Comparison of ENCODE assay signal across 13 cellular contexts in the genomic region with DNA sequence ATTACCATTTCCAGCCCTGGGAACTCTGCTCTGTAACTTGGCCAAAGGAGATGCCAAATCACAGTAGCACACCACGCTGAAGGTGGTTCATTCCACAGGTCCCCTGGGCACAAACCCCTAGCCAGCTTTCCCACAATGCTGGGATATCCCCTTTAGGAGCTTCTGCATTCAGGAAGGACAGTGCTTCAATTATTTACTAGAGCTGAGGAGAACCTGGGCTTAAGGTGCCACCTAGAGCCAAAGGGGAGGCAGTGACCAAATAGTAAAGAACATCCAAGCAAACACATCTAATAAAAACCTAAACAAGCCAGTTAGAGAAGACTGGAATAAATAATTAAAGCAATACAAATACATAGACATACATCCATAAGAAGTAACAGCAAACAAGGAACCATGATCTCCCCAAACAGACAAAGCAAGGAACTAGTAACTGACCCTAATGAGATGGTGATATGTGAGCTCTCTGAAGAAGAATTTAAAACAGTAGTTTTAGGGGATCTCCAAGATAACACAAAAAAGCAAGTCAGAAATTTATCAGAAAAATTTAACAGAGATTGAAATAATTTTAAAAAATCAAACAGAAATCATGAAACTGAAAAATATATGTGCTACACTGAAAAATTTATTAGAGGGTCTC. TPM values are rescaled to one million over a fixed set of nuclear protein-coding genes. Genes with fewer than 3 reads are reported as not detected.
A peak's percentile ranks its signal among the peaks of the same experiment; 100 is the strongest.
DNase-seq lines count a peak whose midpoint lies in the region; ATAC-seq, FAIRE-seq and TF ChIP-seq lines count a peak whose summit lies in the region.
"Had no signal": no experiment of that assay in that cellular context is flagged by ENCODE, and none has a peak within 500 bp of the region (broad histone marks: within the 10 kb centered on the region; RNA-seq: fewer than 3 reads in every experiment).

No MANE protein-coding gene starts in this region.

- peak; percentile 89 for ATAC-seq in GM23338
- no peak for ATAC-seq in stimulated activated naive B cell treated with anti-CD40 and anti-IgM and Interleukin-4, amounts not matched to agents 10 μg/mL and 1 μg/mL and 100 μg/mL, for 72 hours (replicated peaks)
- ATAC-seq in HG03439 (IDR thresholded peaks at IDR 0.05; ENCODE audit: unreplicated experiment), result no peak
- ATAC-seq: esophagus mucosa, left lung, psoas muscle had no signal

- in situ Hi-C loops in SK-MEL-5 (cut with HindIII; ENCODE audit: low pct_unique_long_range_greater_than_20kb, low sequenced_read_pairs), result no loop called here

- no peak overlapping the region for H3K27ac ChIP-seq in GM23338 (ENCODE audit: low read depth)
- H3K27ac ChIP-seq in keratinocyte (ENCODE audit: control insufficient read depth, insufficient read depth, low read length), result no peak overlapping the region
- H3K27ac ChIP-seq: left lung, psoas muscle had no signal

- no peak overlapping the region for H3K4me3 Mint-ChIP-seq in GM23338
- H3K4me3 Mint-ChIP-seq in stimulated activated naive B cell treated with anti-CD40 and anti-IgM and Interleukin-4, amounts not matched to agents 10 μg/mL and 1 μg/mL and 100 μg/mL, for 72 hours, result no peak overlapping the region
- H3K4me3 Mint-ChIP-seq: activated naive CD8-positive, alpha-beta T cell treated with anti-CD3 and anti-CD28 coated beads for 36 hours had no signal

- H4K20me1 ChIP-seq in GM23338 (replicated peaks; ENCODE audit: insufficient read depth) (no peaks in the 10 kb centered on the region), keratinocyte (ENCODE audit: control insufficient read depth, extremely low read depth, insufficient read depth, low read length) (no peaks in the 10 kb centered on the region)

- H3K79me2 ChIP-seq in GM23338 (replicated peaks; ENCODE audit: insufficient read depth), result no peaks in the 10 kb centered on the region
- no peaks in the 10 kb centered on the region for H3K79me2 ChIP-seq in keratinocyte (ENCODE audit: control insufficient read depth, insufficient read depth, low read length)

- no peaks in the 10 kb centered on the region for H3K9me1 ChIP-seq in keratinocyte (ENCODE audit: control insufficient read depth, extremely low read depth, insufficient read depth, low read length)

- peaks cover 10% of the 10 kb centered on the region for H3K4me1 Mint-ChIP-seq in GM23338
- no peaks in the 10 kb centered on the region for H3K4me1 Mint-ChIP-seq in stimulated activated naive B cell treated with anti-CD40 and anti-IgM and Interleukin-4, amounts not matched to agents 10 μg/mL and 1 μg/mL and 100 μg/mL, for 72 hours

- H3F3A ChIP-seq in GM23338 (replicated peaks; ENCODE audit: low read depth), result no peaks in the 10 kb centered on the region

- no peak for FAIRE-seq in keratinocyte (lab: Jason Lieb, UNC)

- no peaks in the 10 kb centered on the region for H3K36me3 Mint-ChIP-seq in GM23338 (ENCODE audit: low read depth)
- H3K36me3 Mint-ChIP-seq in stimulated activated naive B cell treated with anti-CD40 and anti-IgM and Interleukin-4, amounts not matched to agents 10 μg/mL and 1 μg/mL and 100 μg/mL, for 72 hours, result no peaks in the 10 kb centered on the region
- H3K36me3 Mint-ChIP-seq: activated naive CD8-positive, alpha-beta T cell treated with anti-CD3 and anti-CD28 coated beads for 36 hours had no signal

- no peaks in the 10 kb centered on the region for H3K27me3 Mint-ChIP-seq in GM23338 (ENCODE audit: insufficient read depth, low read depth, poor library complexity)
- peaks cover 18% of the 10 kb centered on the region in 2 donors for H3K27me3 Mint-ChIP-seq in stimulated activated naive B cell treated with anti-CD40 and anti-IgM and Interleukin-4, amounts not matched to agents 10 μg/mL and 1 μg/mL and 100 μg/mL, for 72 hours

- no peak overlapping the region for H3K9ac ChIP-seq in keratinocyte (ENCODE audit: control insufficient read depth, extremely low read depth, insufficient read depth, low read length)

- peaks cover 7% of the 10 kb centered on the region for H3K4me1 ChIP-seq in GM23338 (ENCODE audit: insufficient read depth)
- no peaks in the 10 kb centered on the region for H3K4me1 ChIP-seq in keratinocyte (ENCODE audit: control insufficient read depth, extremely low read depth, insufficient read depth, low read length)
- H3K4me1 ChIP-seq: left lung, psoas muscle had no signal

- H3K27me3 ChIP-seq in GM23338 (ENCODE audit: insufficient read depth) (no peaks in the 10 kb centered on the region), keratinocyte (ENCODE audit: control insufficient read depth, extremely low read depth, insufficient read depth, low read length) (no peaks in the 10 kb centered on the region)
- H3K27me3 ChIP-seq: left lung had no signal

- H3K9me3 ChIP-seq in keratinocyte (ENCODE audit: control insufficient read depth, low read depth, low read length), result no peaks in the 10 kb centered on the region

- dilution Hi-C loops in keratinocyte (cut with MboI; ENCODE audit: extremely low pct_ligation_motif_present, low sequenced_read_pairs), result no loop called here

- TF ChIP-seq CTCF in GM10266 (IDR thresholded peaks at IDR 0.05; ENCODE audit: control insufficient read depth, insufficient read depth, low read depth, missing control alignments) (peak; percentile 33), GM23338 (conservative IDR thresholded peaks at IDR 0.05; ENCODE audit: low read depth in 2 of 2) (peak; percentile 75 to 88), keratinocyte (optimal IDR thresholded peaks at IDR 0.05 in 1 of 3, IDR thresholded peaks at IDR 0.05 in 1 of 3, conservative IDR thresholded peaks at IDR 0.05 in 1 of 3; ENCODE audit: extremely low read depth in 1 of 3, insufficient read depth in 2 of 3, low read length in 3 of 3) (peak; percentile 34 to 55 (median 45))

- H3K36me3 ChIP-seq in GM23338 (ENCODE audit: insufficient read depth), result peaks cover 3% of the 10 kb centered on the region; the same call in 1 of the 2 replicates
- no peaks in the 10 kb centered on the region for H3K36me3 ChIP-seq in keratinocyte (ENCODE audit: control insufficient read depth in 2 of 2, extremely low read depth in 1 of 2, insufficient read depth in 2 of 2, low read length in 2 of 2)

- H3K9me3 Mint-ChIP-seq in GM23338, result no peaks in the 10 kb centered on the region
- H3K9me3 Mint-ChIP-seq in stimulated activated naive B cell treated with anti-CD40 and anti-IgM and Interleukin-4, amounts not matched to agents 10 μg/mL and 1 μg/mL and 100 μg/mL, for 72 hours, result peaks cover 10% of the 10 kb centered on the region in 2 donors

- H3K4me2 ChIP-seq in GM23338 (no peak overlapping the region), keratinocyte (ENCODE audit: control insufficient read depth, extremely low read depth, insufficient read depth, low read depth, low read length) (no peak overlapping the region)

- peak overlapping the region; percentile 64; the same call in 1 of the 2 replicates for H2AFZ ChIP-seq in GM23338
- H2AFZ ChIP-seq in keratinocyte (ENCODE audit: control insufficient read depth, low read length), result no peak overlapping the region

- H3K4me3 ChIP-seq in GM23338, result no peak overlapping the region
- no peak overlapping the region for H3K4me3 ChIP-seq in keratinocyte (ENCODE audit: control insufficient read depth in 2 of 3, extremely low read depth in 1 of 3, insufficient read depth in 2 of 3, low read depth in 1 of 3, low read length in 3 of 3)
- H3K4me3 ChIP-seq: left lung, psoas muscle had no signal

- no peak for DNase-seq in GM10266 (ENCODE audit: extremely low spot score)
- peak; percentile 75 for DNase-seq in GM23338 (ENCODE audit: low spot score)
- peak; percentile 53 for DNase-seq in SK-MEL-5 (ENCODE audit: low read depth, low spot score)
- DNase-seq in keratinocyte (ENCODE audit: low read depth, low spot score), result no peak
- DNase-seq in stimulated activated naive B cell treated with anti-CD40 and anti-IgM and Interleukin-4, amounts not matched to agents 10 μg/mL and 1 μg/mL and 100 μg/mL, for 72 hours, result no peak
- no peak for DNase-seq in activated CD4-positive, alpha-beta T cell treated with anti-CD3 and anti-CD28 coated beads, Interleukin-2, amount 50 U/mL, for 4 hours
- DNase-seq: activated CD4-positive, CD25-positive, alpha-beta regulatory T cell treated with anti-CD3 and anti-CD28 coated beads, Interleukin-2, amount 50 U/mL, for 72 hours; activated naive CD8-positive, alpha-beta T cell treated with anti-CD3 and anti-CD28 coated beads for 36 hours; left lung; NCI-H226; psoas muscle had no signal

- H3K27ac Mint-ChIP-seq in GM23338, result peak overlapping the region; percentile 80; the same call in 1 of the 2 replicates
- H3K27ac Mint-ChIP-seq in stimulated activated naive B cell treated with anti-CD40 and anti-IgM and Interleukin-4, amounts not matched to agents 10 μg/mL and 1 μg/mL and 100 μg/mL, for 72 hours, result no peak overlapping the region
- H3K27ac Mint-ChIP-seq: activated naive CD8-positive, alpha-beta T cell treated with anti-CD3 and anti-CD28 coated beads for 36 hours had no signal

- H3K9me2 ChIP-seq in GM23338 (ENCODE audit: insufficient read depth), result no peaks in the 10 kb centered on the region

TF ChIP-seq in GM23338, 12 proteins besides CTCF, POLR2A, EP300 and RAD21 (continues in another document):
- TF ChIP-seq JUNB (IDR thresholded peaks at IDR 0.05; ENCODE audit: unreplicated experiment) (no peak), ZNF331 (CRISPR knock-in tag; IDR thresholded peaks at IDR 0.05; ENCODE audit: low read depth) (no peak)

RNA-seq across cellular contexts. Expression of a gene that starts 14.6 kb away (rescaled TPM):
- 0.04 TPM in 1 of 2 replicates, not detected in the other for total RNA-seq in GM23338 (2014; rRNA removed; shearing (Covaris generic))
- polyA plus RNA-seq in GM23338 (2016; fragmentation: Nextera tagmentation; extraction: Ambion mirVana) (0.07 TPM in 1 of 2 replicates, not detected in the other), keratinocyte (not detected in 3 replicates)
- total RNA-seq in SK-MEL-5 (2014; rRNA removed; shearing (Covaris generic)), result not detected in 2 replicates
- not detected in 2 replicates for polyA plus RNA-seq in SK-MEL-5 (2015; cell fraction: cytosol; rRNA removed)
- not detected in 2 replicates for polyA plus RNA-seq in SK-MEL-5 (2015; cell fraction: nucleus; rRNA removed)
- 0.07 TPM for polyA plus RNA-seq in keratinocyte (2011; ENCODE audit: low read depth)
- polyA plus RNA-seq in keratinocyte (2011; cell fraction: cytosol; rRNA removed), result not detected in 2 replicates
- 0.03 and 0.04 TPM in 2 replicates for polyA plus RNA-seq in keratinocyte (2011; cell fraction: nucleus; rRNA removed)
- 0.06 TPM in 1 of 2 replicates, not detected in the other for polyA plus RNA-seq in keratinocyte (2012; ENCODE audit: low replicate concordance)
- polyA minus RNA-seq in keratinocyte, result not detected in 3 replicates
- not detected for polyA minus RNA-seq in keratinocyte (2011; cell fraction: cytosol; rRNA and poly(A)+ RNA removed)
- not detected in 2 replicates for polyA minus RNA-seq in keratinocyte (2011; cell fraction: nucleus; rRNA and poly(A)+ RNA removed)
- total RNA-seq: activated naive CD8-positive, alpha-beta T cell treated with anti-CD3 and anti-CD28 coated beads for 36 hours; esophagus mucosa had no signal

Comparison
In these comparisons a context has a peak if more than half of its experiments do, and no peak if none do; other contexts are left out.
1. DNase-seq: peak in GM23338 (single experiment) and SK-MEL-5 (single experiment); none in GM10266 (single experiment), keratinocyte (single experiment), stimulated activated naive B cell treated with anti-CD40 and anti-IgM and Interleukin-4, amounts not matched to agents 10 μg/mL and 1 μg/mL and 100 μg/mL, for 72 hours (single experiment) and activated CD4-positive, alpha-beta T cell treated with anti-CD3 and anti-CD28 coated beads, Interleukin-2, amount 50 U/mL, for 4 hours (0 of 2).
2. Peak in every context shown above with its lines, with median percentiles within 50 percentile points of each other: CTCF ChIP-seq.